Comparison of ENCODE assay signal across 8 cellular contexts in genomic region chr19:17539288-17540117, GRCh38. TPM values are rescaled to one million over a fixed set of nuclear protein-coding genes. Genes with fewer than 3 reads are reported as not detected.
DNase-seq lines count a peak whose midpoint lies in the region; ATAC-seq and TF ChIP-seq lines count a peak whose summit lies in the region.

No MANE protein-coding gene starts in this region.

- H3K4me3 ChIP-seq in CD8-positive, alpha-beta T cell (ENCODE audit: low read depth, low read length) = peak overlapping the region; percentile 63
- H3K4me3 ChIP-seq in H7 (ENCODE audit: insufficient read depth, low read depth, low read length) (peak overlapping the region; percentile 67), SU-DHL-6 (ENCODE audit: insufficient read depth, low read length, poor library complexity, severe bottlenecking) (peak overlapping the region; percentile 19), ovary (peak overlapping the region; percentile 49), testis (peak overlapping the region; percentile 53 to 63)

- H3K27ac ChIP-seq in CD8-positive, alpha-beta T cell (ENCODE audit: low read depth, low read length) = peak overlapping the region; percentile 37
- H3K27ac ChIP-seq in SU-DHL-6 (ENCODE audit: low read depth, low read length) = peak overlapping the region; percentile 38
- H3K27ac ChIP-seq in ovary = peak overlapping the region; percentile 15 to 84
- peak overlapping the region; percentile 69 to 72 for H3K27ac ChIP-seq in testis

- ATAC-seq in CD8-positive, alpha-beta T cell = peak; percentile 99
- ATAC-seq in activated naive CD8-positive, alpha-beta T cell treated with anti-CD3 and anti-CD28 coated beads, Interleukin-2, amount 10 ng/mL, durations not matched to agents 7 days and 5 days (ENCODE audit: low read depth) = peak; percentile 91
- ATAC-seq in Right ventricle myocardium superior (ENCODE audit: poor library complexity) = peak; percentile 94

- H4K20me1 ChIP-seq in SU-DHL-6 (ENCODE audit: low read depth, low read length) = no peaks in the 10 kb centered on the region

- H3K36me3 ChIP-seq in CD8-positive, alpha-beta T cell (ENCODE audit: insufficient read depth, low read length) = no peaks in the 10 kb centered on the region
- H3K36me3 ChIP-seq in H7 (replicated peaks; ENCODE audit: control insufficient read depth, insufficient read depth, low read length) = no peaks in the 10 kb centered on the region
- 0 out of 2 replicates have a peak, but pooled peaks cover 3% of the 10 kb centered on the region for H3K36me3 ChIP-seq in SU-DHL-6 (ENCODE audit: low read length)
- H3K36me3 ChIP-seq in ovary = no peaks in the 10 kb centered on the region
- no peaks in the 10 kb centered on the region for H3K36me3 ChIP-seq in testis (ENCODE audit: low read depth, missing control alignments)

- DNase-seq in CD8-positive, alpha-beta T cell = peak; percentile 83 to 99 (median 96)
- DNase-seq in H7 = peak; percentile 100
- peak; percentile 76 for DNase-seq in NCI-H1417 treated with DMSO at 0.1 percent for 48 hours (lab: John Stamatoyannopoulos, UW)
- peak; percentile 97 for DNase-seq in activated naive CD8-positive, alpha-beta T cell treated with anti-CD3 and anti-CD28 coated beads, Interleukin-2, amount 10 ng/mL, durations not matched to agents 7 days and 5 days
- peak; percentile 97 for DNase-seq in Right ventricle myocardium superior
- DNase-seq in ovary = peak; percentile 99 to 100 (median 100)
- peak; percentile 100 for DNase-seq in testis

- H3K27me3 Mint-ChIP-seq in CD8-positive, alpha-beta T cell (ENCODE audit: low read depth) = no peaks in the 10 kb centered on the region
- H3K27me3 Mint-ChIP-seq in activated naive CD8-positive, alpha-beta T cell treated with anti-CD3 and anti-CD28 coated beads, Interleukin-2, amount 10 ng/mL, durations not matched to agents 7 days and 5 days = peaks cover 16% of the 10 kb centered on the region

- no peaks in the 10 kb centered on the region for H3K9me3 Mint-ChIP-seq in CD8-positive, alpha-beta T cell
- H3K9me3 Mint-ChIP-seq in activated naive CD8-positive, alpha-beta T cell treated with anti-CD3 and anti-CD28 coated beads, Interleukin-2, amount 10 ng/mL, durations not matched to agents 7 days and 5 days = no peaks in the 10 kb centered on the region

- no peak for TF ChIP-seq CTCF in CD8-positive, alpha-beta T cell (IDR thresholded peaks at IDR 0.05)
- TF ChIP-seq CTCF in SU-DHL-6 (IDR thresholded peaks at IDR 0.05; ENCODE audit: insufficient read depth, low read length, poor library complexity, severe bottlenecking) = no peak
- peak; percentile 15 to 64 (median 23) for TF ChIP-seq CTCF in ovary (IDR thresholded peaks at IDR 0.05)
- peak in 1 of 3 experiments; percentile 26 for TF ChIP-seq CTCF in testis (IDR thresholded peaks at IDR 0.05)

- 1% methylated on average over 40 to 75 of the region's 75 CpGs for WGBS in ovary, 3 donors
- WGBS in testis, 2 donors = 1% methylated on average over 68 to 71 of the region's 75 CpGs

- H3K36me3 Mint-ChIP-seq in CD8-positive, alpha-beta T cell = no peaks in the 10 kb centered on the region
- H3K36me3 Mint-ChIP-seq in activated naive CD8-positive, alpha-beta T cell treated with anti-CD3 and anti-CD28 coated beads, Interleukin-2, amount 10 ng/mL, durations not matched to agents 7 days and 5 days = no peaks in the 10 kb centered on the region

- CTCF ChIA-PET in CD8-positive, alpha-beta T cell (lab: Charles Lee) = interaction anchor here (1.0 kb wide), 1 partner anchor 10 kb away, joined by 3 read pairs; no protein-coding TSS in a partner anchor

- H3K79me2 ChIP-seq in SU-DHL-6 (ENCODE audit: insufficient read depth, low read length) = no peaks in the 10 kb centered on the region

- H3K4me2 ChIP-seq in SU-DHL-6 (ENCODE audit: low read depth, low read length, poor library complexity, severe bottlenecking) = peak overlapping the region; percentile 43

- TF ChIP-seq EP300 in ovary (IDR thresholded peaks at IDR 0.05) = no peak

- H3K4me3 Mint-ChIP-seq in CD8-positive, alpha-beta T cell = peak overlapping the region; percentile 90
- peak overlapping the region; percentile 83 for H3K4me3 Mint-ChIP-seq in activated naive CD8-positive, alpha-beta T cell treated with anti-CD3 and anti-CD28 coated beads, Interleukin-2, amount 10 ng/mL, durations not matched to agents 7 days and 5 days

- H3K4me1 Mint-ChIP-seq in CD8-positive, alpha-beta T cell (ENCODE audit: low read depth) = peaks cover 11% of the 10 kb centered on the region
- H3K4me1 Mint-ChIP-seq in activated naive CD8-positive, alpha-beta T cell treated with anti-CD3 and anti-CD28 coated beads, Interleukin-2, amount 10 ng/mL, durations not matched to agents 7 days and 5 days = peaks cover 12% of the 10 kb centered on the region

- TF ChIP-seq POLR2A in ovary (IDR thresholded peaks at IDR 0.05) = peak; percentile 65
- no peak for TF ChIP-seq POLR2A in testis (IDR thresholded peaks at IDR 0.05)

- H3K4me1 ChIP-seq in CD8-positive, alpha-beta T cell (ENCODE audit: insufficient read depth, low read length) = peaks cover 8% of the 10 kb centered on the region
- no peaks in the 10 kb centered on the region for H3K4me1 ChIP-seq in ovary (ENCODE audit: insufficient read depth)
- H3K4me1 ChIP-seq in testis = no peaks in the 10 kb centered on the region

- no peaks in the 10 kb centered on the region for H3K27me3 ChIP-seq in CD8-positive, alpha-beta T cell (ENCODE audit: insufficient read depth, low read length)
- peaks cover 8% of the 10 kb centered on the region for H3K27me3 ChIP-seq in H7 (ENCODE audit: control insufficient read depth, insufficient read depth, low read length)
- no peaks in the 10 kb centered on the region for H3K27me3 ChIP-seq in SU-DHL-6 (ENCODE audit: low read length)
- H3K27me3 ChIP-seq in ovary = no peaks in the 10 kb centered on the region
- no peaks in the 10 kb centered on the region for H3K27me3 ChIP-seq in testis

- intact Hi-C loops in CD8-positive, alpha-beta T cell (cut with DNase I, micrococcal nuclease) = loop anchor here (1.0 to 5.0 kb wide), 4 partner anchors 16 to 1058 kb away; partner anchors contain the start of genes COLGALT1 (in 2 of the 2) and SLC27A1 (in 2 of the 2)
- intact Hi-C loops in Right ventricle myocardium superior (cut with DNase I) = no loop called here
- intact Hi-C loops in ovary (cut with DNase I) = loop anchor here in 1 of 4 donors (2.0 kb wide), 1 partner anchor 33 kb away; no protein-coding TSS in a partner anchor
- intact Hi-C loops in testis (cut with DNase I; ENCODE audit: low total_unique reads) = no loop called here

- POLR2A ChIA-PET in CD8-positive, alpha-beta T cell (lab: Charles Lee) = interaction anchor here (1.8 to 2.1 kb wide), 2 partner anchors 16 to 28 kb away, joined by 8 to 11 read pairs; partner anchors contain the start of gene PGLS
- POLR2A ChIA-PET in activated naive CD8-positive, alpha-beta T cell treated with anti-CD3 and anti-CD28 coated beads, Interleukin-2, amount 10 ng/mL, durations not matched to agents 7 days and 5 days (lab: Charles Lee) = interaction anchor here (1.0 to 1.8 kb wide), 2 partner anchors 16 to 17 kb away, joined by 4 to 8 read pairs; no protein-coding TSS in a partner anchor

- no peaks in the 10 kb centered on the region for H3K9me2 ChIP-seq in SU-DHL-6 (replicated peaks; ENCODE audit: insufficient read depth, low read length)

- peak overlapping the region; percentile 24; the same call in 1 of the 2 replicates for H3K9ac ChIP-seq in SU-DHL-6 (ENCODE audit: low read length)

- no peak overlapping the region for H2AFZ ChIP-seq in SU-DHL-6 (ENCODE audit: low read depth, low read length, severe bottlenecking)

- peak overlapping the region; percentile 78 for H3K27ac Mint-ChIP-seq in CD8-positive, alpha-beta T cell
- peak overlapping the region; percentile 79 for H3K27ac Mint-ChIP-seq in activated naive CD8-positive, alpha-beta T cell treated with anti-CD3 and anti-CD28 coated beads, Interleukin-2, amount 10 ng/mL, durations not matched to agents 7 days and 5 days

- H3K9me3 ChIP-seq in CD8-positive, alpha-beta T cell (ENCODE audit: low read length) = no peaks in the 10 kb centered on the region
- H3K9me3 ChIP-seq in SU-DHL-6 (ENCODE audit: insufficient read depth, low read length) (no peaks in the 10 kb centered on the region), ovary (no peaks in the 10 kb centered on the region), testis (no peaks in the 10 kb centered on the region)

- H3F3A ChIP-seq in SU-DHL-6 (ENCODE audit: insufficient read depth) = peaks cover 8% of the 10 kb centered on the region; the same call in 1 of the 2 replicates

RNA-seq across cellular contexts. Expression of gene COLGALT1, which starts 15.9 kb away (rescaled TPM):
- total RNA-seq in CD8-positive, alpha-beta T cell = 10 to 100 TPM; 22.7 to 26.3 TPM
- total RNA-seq in H7 (2014; rRNA removed; shearing (Covaris generic)) = 49.5 and 52.0 TPM in 2 replicates
- total RNA-seq in activated naive CD8-positive, alpha-beta T cell treated with anti-CD3 and anti-CD28 coated beads, Interleukin-2, amount 10 ng/mL, durations not matched to agents 7 days and 5 days = 10 to 100 TPM; 63.3 to 68.4 TPM
- 29.9 TPM for total RNA-seq in Right ventricle myocardium superior
- 10 to 100 TPM; 30.4 to 75.2 (median 45.2) TPM for total RNA-seq in ovary
- 10 to 100 TPM; 31.4 to 72.6 TPM for polyA plus RNA-seq in ovary
- total RNA-seq in testis = 10 to 100 TPM; 70.3 to 94.5 TPM
- 52.0 TPM for polyA plus RNA-seq in testis (ENCODE audit: insufficient read depth, low read depth, low replicate concordance)

RNA-seq across cellular contexts. Expression of gene PGLS, which starts 28.1 kb away (rescaled TPM):
- 10 to 100 TPM; 34.7 TPM for total RNA-seq in CD8-positive, alpha-beta T cell
- 71.0 and 73.6 TPM in 2 replicates for total RNA-seq in H7 (2014; rRNA removed; shearing (Covaris generic))
- total RNA-seq in activated naive CD8-positive, alpha-beta T cell treated with anti-CD3 and anti-CD28 coated beads, Interleukin-2, amount 10 ng/mL, durations not matched to agents 7 days and 5 days = 10 to 100 TPM; 85.4 to 90.3 TPM
- total RNA-seq in Right ventricle myocardium superior (19.6 TPM), ovary (10 to 100 TPM; 43.9 to 93.0 (median 73.9) TPM), testis (10 to 100 TPM; 77.7 to 82.9 TPM)
- polyA plus RNA-seq in ovary (10 to 100 TPM; 11.0 to 72.3 TPM), testis (ENCODE audit: insufficient read depth, low read depth, low replicate concordance) (44.3 TPM)

Comparison
In these comparisons a context has a peak if more than half of its experiments do, and no peak if none do; other contexts are left out.
1. Peak in every context shown above with its lines: DNase-seq, ATAC-seq, H3K4me3 ChIP-seq and H3K27ac ChIP-seq.
2. CTCF ChIP-seq: peak in ovary (3 of 3); none in CD8-positive, alpha-beta T cell (single experiment) and SU-DHL-6 (single experiment).
3. intact Hi-C loops: an anchor here in CD8-positive, alpha-beta T cell (1.0 to 5.0 kb wide); none called in Right ventricle myocardium superior and testis.